Comparison of ENCODE assay signal across 2 cellular contexts in the genomic region with DNA sequence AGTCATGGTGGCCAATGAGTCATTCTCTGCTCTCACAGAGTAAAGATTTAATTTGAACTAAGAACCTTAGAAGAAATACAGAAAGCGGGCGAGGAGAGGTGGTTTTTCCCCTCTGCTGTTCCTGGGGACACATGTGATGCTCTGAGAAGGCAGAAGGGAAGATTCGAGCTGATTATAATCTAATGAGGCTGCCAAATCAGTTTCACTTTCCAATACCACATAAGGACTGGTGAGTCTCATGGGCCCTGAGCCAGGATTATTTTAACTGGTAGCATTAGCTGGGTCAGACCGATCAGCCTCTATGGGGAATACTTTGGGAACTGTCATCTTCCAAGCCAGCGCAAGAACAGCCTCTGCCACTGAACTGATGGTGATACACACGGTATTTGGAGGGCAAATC.
TF ChIP-seq lines count a peak whose summit lies in the region.

No MANE protein-coding gene starts in this region.

TF ChIP-seq in SK-N-SH, 30 proteins besides CTCF, POLR2A, EP300 and RAD21 (continued from another document):
- TF ChIP-seq ELF1 (IDR thresholded peaks at IDR 0.05) (no peak), SMC3 (IDR thresholded peaks at IDR 0.05; ENCODE audit: low read depth, low read length) (no peak)

TF ChIP-seq in SK-N-SH treated with all-trans-retinoic acid at 6 μM for 48 hours, 23 proteins besides CTCF, POLR2A, EP300 and RAD21 (continued from another document):
- TF ChIP-seq TSHZ2 (CRISPR knock-in tag; IDR thresholded peaks at IDR 0.05) (no peak), GLIS3 (CRISPR knock-in tag; IDR thresholded peaks at IDR 0.05) (no peak), OSR1 (CRISPR knock-in tag; IDR thresholded peaks at IDR 0.05) (no peak), ESRRG (CRISPR knock-in tag; IDR thresholded peaks at IDR 0.05) (no peak), ZFP3 (CRISPR knock-in tag; IDR thresholded peaks at IDR 0.05) (no peak), CREB5 (CRISPR knock-in tag; IDR thresholded peaks at IDR 0.05; ENCODE audit: low read depth) (no peak)
